Comparison of ENCODE assay signal across 8 cellular contexts in the genomic region with DNA sequence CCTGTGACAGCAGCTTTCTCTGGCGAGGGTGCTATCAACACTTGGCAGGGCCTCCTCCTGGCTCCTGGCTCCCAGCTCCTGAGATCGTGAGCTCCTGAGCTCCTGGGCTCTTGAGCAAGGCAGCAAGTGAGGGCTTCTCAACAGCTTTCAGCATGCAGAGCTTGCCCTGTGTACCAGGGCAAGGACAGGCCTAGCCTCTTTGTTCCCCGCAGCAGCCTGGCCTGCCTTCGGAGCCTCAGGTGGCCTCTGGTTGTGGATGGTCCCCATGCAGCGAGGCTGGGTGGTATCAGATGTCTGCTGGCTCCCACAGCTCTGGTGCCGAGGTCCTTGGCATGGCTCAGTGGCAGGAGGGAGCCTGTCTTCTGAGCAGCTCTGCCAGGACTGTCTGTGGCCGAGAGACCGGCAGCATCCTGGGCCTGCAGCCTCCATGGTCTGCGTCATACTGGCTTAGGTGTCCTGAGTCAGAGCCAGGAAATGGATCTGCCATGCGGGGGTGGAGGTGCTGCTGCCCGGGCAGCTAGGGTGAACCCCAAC. TPM values are rescaled to one million over a fixed set of nuclear protein-coding genes. Genes with fewer than 3 reads are reported as not detected.
DNase-seq lines count a peak whose midpoint lies in the region; ATAC-seq, FAIRE-seq and TF ChIP-seq lines count a peak whose summit lies in the region.

No MANE protein-coding gene starts in this region.

- H2AFZ ChIP-seq in PC-3 (ENCODE audit: low read length) = 0 out of 2 replicates have a peak overlapping the region, but pooled peaks have one; percentile 3

- H3K27ac ChIP-seq in PC-3 (ENCODE audit: low read length) (peak overlapping the region; percentile 59), small intestine (ENCODE audit: low read depth in 1 of 2, low read length in 1 of 2) (peak overlapping the region in 1 of 2 donors; percentile 35)

- H3K4me3 ChIP-seq in AG10803 (ENCODE audit: low read length) = no peak overlapping the region
- no peak overlapping the region for H3K4me3 ChIP-seq in PC-3 (ENCODE audit: low read length)
- no peak overlapping the region for H3K4me3 ChIP-seq in fibroblast of pulmonary artery (replicated peaks; ENCODE audit: low read depth, low read length)
- H3K4me3 ChIP-seq in small intestine (ENCODE audit: low read depth in 1 of 2, low read length in 2 of 2) = no peak overlapping the region

- TF ChIP-seq CTCF in AG10803 (conservative IDR thresholded peaks at IDR 0.05; ENCODE audit: low read length) (no peak), PC-3 (conservative IDR thresholded peaks at IDR 0.05; ENCODE audit: low read depth, low read length) (no peak), fibroblast of pulmonary artery (IDR thresholded peaks at IDR 0.05; ENCODE audit: low read length, missing control alignments) (no peak)

- POLR2A ChIA-PET in PC-3 (lab: Charles Lee; ENCODE audit: unreplicated experiment) = interaction anchor here (0.5 to 0.6 kb wide), 2 partner anchors 139 to 140 kb away, joined by 8 to 10 read pairs; no protein-coding TSS in a partner anchor

- H3K36me3 ChIP-seq in PC-3 (ENCODE audit: low read depth, low read length) (peaks cover 7% of the 10 kb centered on the region; the same call in 1 of the 2 replicates), small intestine (ENCODE audit: control insufficient read depth in 2 of 2, insufficient read depth in 2 of 2, low read length in 2 of 2) (peaks cover 0 to 3% of the 10 kb centered on the region in 2 donors)

- H3K4me1 ChIP-seq in PC-3 (ENCODE audit: insufficient read depth, low read length) (peaks cover 30% of the 10 kb centered on the region), small intestine (ENCODE audit: control insufficient read depth in 2 of 2, insufficient read depth in 1 of 2, low read depth in 1 of 2, low read length in 1 of 2) (peaks cover 0 to 2% of the 10 kb centered on the region in 2 donors)

- H3K9me2 ChIP-seq in PC-3 (replicated peaks; ENCODE audit: low read length) = no peaks in the 10 kb centered on the region

- peak; percentile 77 for DNase-seq in AG10803 (ENCODE audit: low read depth)
- DNase-seq in PC-3 = peak; percentile 97
- peak; percentile 63 for DNase-seq in fibroblast of pulmonary artery (ENCODE audit: low read depth)
- peak; percentile 56 for DNase-seq in non-pigmented ciliary epithelial cell (ENCODE audit: low read depth)
- DNase-seq in effector CD4-positive, alpha-beta T cell = no peak
- no peak for DNase-seq in NCI-H2107 (lab: John Stamatoyannopoulos, UW)
- no peak for DNase-seq in small intestine
- DNase-seq in NCI-H1048 (lab: John Stamatoyannopoulos, UW) = no peak

- peaks cover 98% of the 10 kb centered on the region for H3K79me2 ChIP-seq in PC-3 (ENCODE audit: low read length)

- ATAC-seq in PC-3 = peak; percentile 93

- CTCF ChIA-PET in PC-3 (lab: Charles Lee) = interaction anchor here (1.1 kb wide), 1 partner anchor 82 kb away, joined by 3 read pairs; no protein-coding TSS in a partner anchor

- no peaks in the 10 kb centered on the region for H3K9me3 ChIP-seq in PC-3 (ENCODE audit: low read length)
- no peaks in the 10 kb centered on the region for H3K9me3 ChIP-seq in small intestine (ENCODE audit: control insufficient read depth, low read depth)

- no peak for FAIRE-seq in small intestine (lab: Jason Lieb, UNC)

- BruUV-seq in PC-3 (replicated peaks; lab: Mats Ljungman, UMichigan) = no TSS peak

- intact Hi-C loops in PC-3 (cut with micrococcal nuclease) = loop anchor here (2.0 kb wide), 1 partner anchor 42 kb away; no protein-coding TSS in a partner anchor

- WGBS in small intestine, 3 donors = 69 to 75% (median 69%) methylated on average over 11 of the region's 11 CpGs

- H3K27me3 ChIP-seq in PC-3 (ENCODE audit: low read length) = no peaks in the 10 kb centered on the region
- no peaks in the 10 kb centered on the region for H3K27me3 ChIP-seq in small intestine (ENCODE audit: control insufficient read depth in 2 of 2, insufficient read depth in 2 of 2, low read length in 2 of 2)

- peak overlapping the region; percentile 6 for H3K4me2 ChIP-seq in PC-3 (ENCODE audit: low read length)

- H4K20me1 ChIP-seq in PC-3 (ENCODE audit: low read length) = peaks cover 13% of the 10 kb centered on the region; the same call in 1 of the 2 replicates

- H3K9ac ChIP-seq in PC-3 (ENCODE audit: low read length) = peak overlapping the region; percentile 22

- H3F3A ChIP-seq in PC-3 (ENCODE audit: low read length, unreplicated experiment) = no peaks in the 10 kb centered on the region

RNA-seq across cellular contexts. Expression of a gene that starts 44.2 kb away (rescaled TPM):
- 55.4 and 84.2 TPM in 2 replicates for total RNA-seq in PC-3 (2014; rRNA removed)
- polyA plus RNA-seq in small intestine = 10 to 100 TPM; 15.1 to 23.0 (median 16.8) TPM

Comparison
In these comparisons a context has a peak if more than half of its experiments do, and no peak if none do; other contexts are left out.
1. DNase-seq: peak in AG10803 (single experiment), PC-3 (single experiment), fibroblast of pulmonary artery (single experiment) and non-pigmented ciliary epithelial cell (single experiment); none in effector CD4-positive, alpha-beta T cell (single experiment), NCI-H2107 (single experiment), small intestine (single experiment) and NCI-H1048 (single experiment).